8 cellular contexts compared by ENCODE assay signal in the genomic region with DNA sequence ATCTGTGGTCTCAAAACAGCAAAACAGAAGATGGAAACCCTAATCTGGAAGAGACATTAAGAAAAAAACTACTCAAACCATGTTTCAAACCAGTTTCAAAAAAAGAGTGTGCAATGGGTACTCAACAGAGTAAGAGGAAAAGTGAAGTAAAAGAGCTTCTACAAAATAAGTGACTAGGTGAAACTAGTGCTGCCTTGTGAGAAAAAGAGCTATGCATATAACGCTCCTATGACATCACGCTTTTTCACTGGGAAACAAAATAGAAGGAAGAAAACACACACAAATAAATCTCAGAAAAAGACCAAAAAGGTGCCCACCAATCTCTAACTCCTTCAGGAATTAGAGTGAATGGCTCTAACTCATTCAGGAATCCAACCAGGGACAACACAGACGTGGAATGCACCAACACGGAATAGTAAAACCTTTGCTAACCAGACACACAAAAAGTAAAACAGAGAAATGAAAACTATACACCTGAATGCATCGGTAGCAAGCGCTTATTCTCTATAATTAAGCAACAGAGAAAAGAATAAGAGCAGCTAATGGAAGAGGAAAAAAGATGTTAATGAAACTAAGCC. TPM values are rescaled to one million over a fixed set of nuclear protein-coding genes. Genes with fewer than 3 reads are reported as not detected.
DNase-seq lines count a peak whose midpoint lies in the region; ATAC-seq, FAIRE-seq and TF ChIP-seq lines count a peak whose summit lies in the region.

No MANE protein-coding gene starts in this region.

- no peaks in the 10 kb centered on the region for H3K9me3 Mint-ChIP-seq in astrocyte (ENCODE audit: unreplicated experiment)

- no peak for TF ChIP-seq CTCF in astrocyte (IDR thresholded peaks at IDR 0.05; ENCODE audit: insufficient read depth, low read depth, low read length)
- no peak for TF ChIP-seq CTCF in lung (IDR thresholded peaks at IDR 0.05; ENCODE audit: control extremely low read depth, extremely low read depth)

- H3K4me2 ChIP-seq in astrocyte (ENCODE audit: low read length), result peak overlapping the region; percentile 91

- H2AFZ ChIP-seq in astrocyte (ENCODE audit: low read depth, low read length), result no peak overlapping the region

- peaks cover 17% of the 10 kb centered on the region for H3K4me1 Mint-ChIP-seq in astrocyte (ENCODE audit: low read depth, unreplicated experiment)

- FAIRE-seq in astrocyte (lab: Jason Lieb, UNC) (no peak), urothelium cell line (lab: Jason Lieb, UNC) (no peak)

- DNase-seq in astrocyte (ENCODE audit: low read depth) (no peak), lung (ENCODE audit: low spot score) (no peak), urothelium cell line (ENCODE audit: low spot score) (no peak), middle frontal gyrus (ENCODE audit: extremely low spot score, low spot score) (no peak), AG08396 (ENCODE audit: low spot score) (no peak)

- H3K4me3 ChIP-seq in GM08714 (ENCODE audit: low read length) (peak overlapping the region; percentile 91), astrocyte (ENCODE audit: insufficient read depth, low read depth, low read length) (peak overlapping the region; percentile 91), lung (peak overlapping the region; percentile 91)

- H3K27me3 ChIP-seq in astrocyte (ENCODE audit: insufficient read depth, low read length) (no peaks in the 10 kb centered on the region), lung (ENCODE audit: control insufficient read depth, insufficient read depth) (no peaks in the 10 kb centered on the region)

- H3K36me3 ChIP-seq in astrocyte (ENCODE audit: insufficient read depth, low read length) (no peaks in the 10 kb centered on the region), lung (ENCODE audit: control insufficient read depth in 2 of 2, insufficient read depth in 2 of 2, low read length in 2 of 2) (no peaks in the 10 kb centered on the region)

- peaks cover 8% of the 10 kb centered on the region for H3K4me1 ChIP-seq in astrocyte (ENCODE audit: insufficient read depth, low read length)
- peaks cover 3 to 13% of the 10 kb centered on the region in 2 donors for H3K4me1 ChIP-seq in lung (ENCODE audit: control insufficient read depth in 2 of 2, insufficient read depth in 2 of 2, low read length in 2 of 2)

- H3K9me3 ChIP-seq in astrocyte (ENCODE audit: insufficient read depth, low read depth, low read length), result no peaks in the 10 kb centered on the region
- peaks cover 0 to 1% of the 10 kb centered on the region in 2 donors for H3K9me3 ChIP-seq in lung (ENCODE audit: control insufficient read depth in 2 of 2, insufficient read depth in 1 of 2, low read length in 1 of 2)

- peak; percentile 16 for ATAC-seq in HG03095 (IDR thresholded peaks at IDR 0.05; ENCODE audit: unreplicated experiment)
- ATAC-seq in lung (ENCODE audit: insufficient read depth, low FRiP score), result no peak
- ATAC-seq in HG02840 (IDR thresholded peaks at IDR 0.05; ENCODE audit: low FRiP score, unreplicated experiment), result no peak

- 1 to 4% methylated on average over 6 of the region's 6 CpGs for WGBS in lung, 2 donors

- H3K27ac Mint-ChIP-seq in astrocyte (ENCODE audit: unreplicated experiment), result peak overlapping the region; percentile 93

- peak overlapping the region; percentile 95 for H3K4me3 Mint-ChIP-seq in astrocyte (ENCODE audit: unreplicated experiment)

- H3K27ac ChIP-seq in astrocyte (ENCODE audit: low read depth, low read length) (peak overlapping the region; percentile 89), lung (ENCODE audit: low read depth in 1 of 2, low read length in 1 of 2) (peak overlapping the region; percentile 1 to 95)

- peaks cover 62% of the 10 kb centered on the region for H3K79me2 ChIP-seq in astrocyte (ENCODE audit: insufficient read depth, low read length)

- H3K9ac ChIP-seq in astrocyte (ENCODE audit: low read length), result peak overlapping the region; percentile 92

- no peaks in the 10 kb centered on the region for H3K27me3 Mint-ChIP-seq in astrocyte (ENCODE audit: low read depth, unreplicated experiment)

- peaks cover 2% of the 10 kb centered on the region for H3K36me3 Mint-ChIP-seq in astrocyte (ENCODE audit: low read depth, unreplicated experiment)

- peaks cover 47% of the 10 kb centered on the region for H4K20me1 ChIP-seq in astrocyte (ENCODE audit: insufficient read depth, low read length)

RNA-seq across cellular contexts. Expression of a gene that starts 1.3 kb away (rescaled TPM):
- total RNA-seq in astrocyte, result 39.8 and 41.9 TPM in 2 replicates
- total RNA-seq in lung, result 100 to 1,000 TPM in 1 of 2 donors, 10 to 100 TPM in 1; 39.6 to 106 TPM
- polyA plus RNA-seq in lung, result 10 to 100 TPM; 11.9 to 13.5 TPM

RNA-seq across cellular contexts. Expression of a gene that starts 46.8 kb away (rescaled TPM):
- total RNA-seq in astrocyte (0.12 and 0.20 TPM in 2 replicates), lung (1 to 10 TPM in 1 of 2 donors, under 1 TPM in 1; 0.71 to 8.9 TPM)
- 1 to 10 TPM in 1 of 2 donors, under 1 TPM in 1; 0.92 to 1.9 TPM for polyA plus RNA-seq in lung
